1 cellular context compared by ENCODE assay signal in the genomic region with DNA sequence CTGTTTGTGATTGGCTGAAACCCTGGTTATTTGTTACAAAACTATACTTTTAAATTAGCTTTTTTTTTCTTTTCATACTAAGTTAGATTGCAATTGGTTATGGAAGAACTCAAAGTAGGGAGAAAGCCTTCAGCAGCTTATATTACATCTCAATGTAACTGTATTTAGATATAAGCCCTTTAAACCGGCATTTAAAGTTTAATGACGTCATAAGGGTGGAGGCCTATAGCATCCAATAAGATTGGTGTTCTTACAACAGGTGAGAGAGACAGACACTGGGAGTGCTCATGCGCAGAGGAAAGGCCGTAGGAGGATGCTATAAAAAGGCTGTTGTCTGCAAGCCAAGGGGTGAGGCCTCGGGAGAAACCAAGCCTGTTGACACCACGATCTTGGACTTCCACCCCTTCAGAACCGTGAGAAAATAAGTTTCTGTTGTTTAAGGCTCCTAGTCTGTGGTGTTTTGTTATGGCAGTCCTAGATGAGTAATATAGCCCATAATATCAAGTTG.
TF ChIP-seq lines count a peak whose summit lies in the region.

No MANE protein-coding gene starts in this region.

TF ChIP-seq in GM12878, 131 proteins besides CTCF, POLR2A, EP300 and RAD21 (continued from another document):
- TF ChIP-seq ZNF687 (IDR thresholded peaks at IDR 0.05) (no peak), POU2F2 (IDR thresholded peaks at IDR 0.05; ENCODE audit: borderline replicate concordance, low read depth, low read length) (no peak)
